In the genomic region with DNA sequence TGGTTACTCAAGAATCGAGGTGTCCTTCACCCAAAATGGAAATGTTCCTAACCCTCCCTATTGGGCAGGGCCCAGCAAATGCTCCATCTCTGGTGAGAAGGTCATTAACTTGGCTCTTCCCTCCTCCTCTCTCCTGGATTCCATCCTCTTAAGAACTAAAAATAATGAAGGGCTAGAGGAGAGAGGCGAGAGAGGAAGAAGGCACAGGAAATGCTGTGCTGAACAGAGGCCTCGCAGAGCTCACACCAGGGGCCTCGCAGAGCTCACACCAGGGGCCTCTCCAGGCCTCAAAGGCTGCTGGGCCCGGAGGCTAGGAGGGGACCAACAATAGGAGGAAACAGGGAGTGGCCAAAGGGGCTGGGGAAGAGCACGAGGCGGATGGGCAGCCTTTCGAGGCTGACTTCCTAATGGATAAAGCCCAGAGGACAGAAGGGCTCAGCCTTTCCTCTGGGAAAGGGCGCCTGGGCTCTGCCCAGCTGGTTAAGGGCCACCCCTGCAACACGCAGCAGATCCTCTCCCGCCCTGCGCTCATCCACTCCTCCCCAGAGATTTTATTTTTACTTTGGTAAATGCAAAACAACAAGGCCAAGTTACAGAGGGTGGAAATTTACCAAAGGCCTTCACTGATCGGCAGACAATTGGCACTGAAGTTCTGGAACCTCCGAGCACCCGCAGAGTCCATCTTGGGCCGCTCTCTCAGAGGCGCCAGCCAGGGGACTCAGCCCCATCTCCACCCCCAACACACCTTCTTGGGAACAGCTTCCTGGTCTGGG, we compare ENCODE assay signal across 8 cellular contexts.
A peak's percentile ranks its signal among the peaks of the same experiment; 100 is the strongest.
DNase-seq lines count a peak whose midpoint lies in the region; ATAC-seq and TF ChIP-seq lines count a peak whose summit lies in the region.
"Had no signal": no experiment of that assay in that cellular context is flagged by ENCODE, and none has a peak within 500 bp of the region (broad histone marks: within the 10 kb centered on the region; RNA-seq: fewer than 3 reads in every experiment).

No MANE protein-coding gene starts in this region.

- H3K27me3 ChIP-seq in heart left ventricle: no peaks in the 10 kb centered on the region

- WGBS in heart left ventricle, 4 donors: 27 to 45% (median 39%) methylated on average over 17 of the region's 17 CpGs

- no peaks in the 10 kb centered on the region for H3K36me3 ChIP-seq in heart left ventricle

- TF ChIP-seq CTCF in heart left ventricle (IDR thresholded peaks at IDR 0.05): peak in 1 of 12 donors; percentile 7

- intact Hi-C loops in heart left ventricle (cut with DNase I): loop anchor here in 4 of 10 donors (5.0 kb wide), 1 partner anchor 77 kb away; the partner anchor contains the start of gene ITPKB (in 4 of the 4)

- H3K9me3 ChIP-seq in heart left ventricle: no peaks in the 10 kb centered on the region

- TF ChIP-seq POLR2A in heart left ventricle (IDR thresholded peaks at IDR 0.05): peak in 1 of 2 donors; percentile 16

- peak; percentile 49 to 78 (median 61) for ATAC-seq in heart left ventricle

- in situ Hi-C loops in KBM-7 (cut with MboI; ENCODE audit: low pct_unique_long_range_greater_than_20kb, low sequenced_read_pairs): no loop called here

- DNase-seq in KBM-7: peak; percentile 51
- DNase-seq in UCSD-AML1 (lab: John Stamatoyannopoulos, UW; ENCODE audit: unreplicated experiment): peak; percentile 68
- peak; percentile 74 to 78 (median 77) for DNase-seq in heart left ventricle
- DNase-seq in cerebellar nuclear complex (lab: John Stamatoyannopoulos, UW): no peak
- no peak for DNase-seq in LoVo (ENCODE audit: low spot score)
- no peak for DNase-seq in GF-D8 (lab: John Stamatoyannopoulos, UW)

- peaks cover 0 to 100% (median 93%) of the 10 kb centered on the region in 12 donors for H3K4me1 ChIP-seq in heart left ventricle

- H3K4me3 ChIP-seq in heart left ventricle (no peak overlapping the region), skin epidermis (no peak overlapping the region)

- H3K27ac ChIP-seq in heart left ventricle: peak overlapping the region in 10 of 12 donors; percentile 61 to 95 (median 89)
- H3K27ac ChIP-seq in skin epidermis: peak overlapping the region in 20 of 21 experiments; percentile 27 to 92 (median 82)
- H3K27ac ChIP-seq: VCaP had no signal

Comparison
In these comparisons a context has a peak if more than half of its experiments do, and no peak if none do; other contexts are left out.
1. DNase-seq: peak in KBM-7 (single experiment), UCSD-AML1 (single experiment) and heart left ventricle (5 of 5); none in cerebellar nuclear complex (0 of 2), LoVo (single experiment) and GF-D8 (single experiment).